In the genomic region with DNA sequence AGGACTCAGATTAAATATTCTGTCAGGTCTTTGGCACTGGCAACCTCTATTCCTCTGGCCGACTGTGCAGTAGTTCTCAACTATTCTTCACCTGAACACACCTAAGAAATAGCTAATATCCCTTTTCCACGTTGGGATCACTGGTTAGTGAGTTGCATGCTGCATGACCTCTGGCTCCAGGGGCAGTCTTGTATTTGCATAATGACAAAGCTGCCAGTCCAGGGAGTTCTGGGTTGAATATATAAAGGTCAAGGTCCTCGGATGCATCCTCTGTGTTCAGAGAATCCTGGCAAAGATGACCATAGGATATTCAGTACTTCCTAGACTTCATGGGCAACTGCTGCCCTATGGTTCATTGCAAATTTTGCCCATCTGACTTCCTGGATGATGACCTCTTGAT, we compare ENCODE assay signal across 23 cellular contexts.
A peak's percentile ranks its signal among the peaks of the same experiment; 100 is the strongest.
DNase-seq lines count a peak whose midpoint lies in the region; ATAC-seq and TF ChIP-seq lines count a peak whose summit lies in the region.
"Had no signal": no experiment of that assay in that cellular context is flagged by ENCODE, and none has a peak within 500 bp of the region (broad histone marks: within the 10 kb centered on the region; RNA-seq: fewer than 3 reads in every experiment).

No MANE protein-coding gene starts in this region.

- H3K79me2 ChIP-seq in PC-3 (ENCODE audit: low read length) (no peaks in the 10 kb centered on the region), neural progenitor cell (ENCODE audit: low read depth) (no peaks in the 10 kb centered on the region)

- H3F3A ChIP-seq in PC-3 (ENCODE audit: low read length, unreplicated experiment) (no peaks in the 10 kb centered on the region), neural progenitor cell (ENCODE audit: low read depth) (no peaks in the 10 kb centered on the region)

- no peak overlapping the region for H3K4me3 ChIP-seq in PC-3 (ENCODE audit: low read length)
- H3K4me3 ChIP-seq in liver (ENCODE audit: low read depth in 1 of 3, low read length in 3 of 3): no peak overlapping the region
- H3K4me3 ChIP-seq in neural progenitor cell: no peak overlapping the region
- H3K4me3 ChIP-seq: BLaER1 had no signal

- H3K27me3 Mint-ChIP-seq in neural progenitor cell (ENCODE audit: insufficient read depth, low read depth): peaks cover 32% of the 10 kb centered on the region

- H2AFZ ChIP-seq in PC-3 (ENCODE audit: low read length): no peak overlapping the region
- H2AFZ ChIP-seq in neural progenitor cell (replicated peaks): no peak overlapping the region

- no peak for DNase-seq in PC-3
- peak; percentile 70 for DNase-seq in left lobe of liver (ENCODE audit: low spot score)
- DNase-seq in neural progenitor cell (ENCODE audit: low spot score): no peak
- no peak for DNase-seq in activated naive CD4-positive, alpha-beta T cell (lab: John Stamatoyannopoulos, UW)
- DNase-seq in kidney tubule cell (ENCODE audit: low spot score): no peak
- DNase-seq: 8988T; ACHN; BE2C; C1 segment of cervical spinal cord; CD4-positive, alpha-beta memory T cell; CD4-positive, CD25-positive, alpha-beta regulatory T cell; CD8-positive, alpha-beta memory T cell; COR-L47; DMS 273 treated with DMSO at 0.1 percent for 48 hours; DMS153; DMS79; DND-41; GDM1 had no signal

- WGBS in liver: 31% methylated on average over 3 of the region's 3 CpGs

- H3K4me1 Mint-ChIP-seq in neural progenitor cell: peaks cover 20% of the 10 kb centered on the region
- H3K4me1 Mint-ChIP-seq: CD14-positive monocyte; CD4-positive, alpha-beta memory T cell; CD4-positive, CD25-positive, alpha-beta regulatory T cell; CD8-positive, alpha-beta memory T cell had no signal

- no peaks in the 10 kb centered on the region for H3K9me2 ChIP-seq in PC-3 (replicated peaks; ENCODE audit: low read length)

- H3K4me3 Mint-ChIP-seq in neural progenitor cell: no peak overlapping the region
- H3K4me3 Mint-ChIP-seq: CD14-positive monocyte; CD4-positive, alpha-beta memory T cell; CD4-positive, CD25-positive, alpha-beta regulatory T cell; CD8-positive, alpha-beta memory T cell had no signal

- no peak overlapping the region for H3K27ac Mint-ChIP-seq in neural progenitor cell
- H3K27ac Mint-ChIP-seq: CD14-positive monocyte; CD4-positive, alpha-beta memory T cell; CD4-positive, CD25-positive, alpha-beta regulatory T cell; CD8-positive, alpha-beta memory T cell had no signal

- no peaks in the 10 kb centered on the region for H3K9me3 ChIP-seq in PC-3 (ENCODE audit: low read length)
- no peaks in the 10 kb centered on the region for H3K9me3 ChIP-seq in liver (ENCODE audit: control insufficient read depth in 4 of 4, low read length in 3 of 4)
- no peaks in the 10 kb centered on the region for H3K9me3 ChIP-seq in neural progenitor cell (ENCODE audit: low read depth)
- H3K9me3 ChIP-seq: BE2C, BLaER1 had no signal

- 0 out of 2 replicates have a peak, but pooled peaks cover 4% of the 10 kb centered on the region for H3K27me3 ChIP-seq in PC-3 (ENCODE audit: low read length)
- H3K27me3 ChIP-seq in liver (ENCODE audit: control insufficient read depth in 4 of 4, insufficient read depth in 4 of 4, low read length in 3 of 4): no peaks in the 10 kb centered on the region
- H3K27me3 ChIP-seq in neural progenitor cell: no peaks in the 10 kb centered on the region
- H3K27me3 ChIP-seq: BE2C, BLaER1 had no signal

- POLR2A ChIA-PET in PC-3 (lab: Charles Lee; ENCODE audit: unreplicated experiment): no interaction called here

- H3K9ac ChIP-seq in PC-3 (ENCODE audit: low read length) (no peak overlapping the region), liver (ENCODE audit: low read depth in 1 of 2, low read length in 2 of 2) (no peak overlapping the region), neural progenitor cell (no peak overlapping the region)
- H3K9ac ChIP-seq: BLaER1 had no signal

- BruUV-seq in PC-3 (replicated peaks; lab: Mats Ljungman, UMichigan): no TSS peak

- H3K36me3 ChIP-seq in PC-3 (ENCODE audit: low read depth, low read length) (no peaks in the 10 kb centered on the region), liver (ENCODE audit: control insufficient read depth in 4 of 4, insufficient read depth in 3 of 4, low read depth in 1 of 4, low read length in 3 of 4) (no peaks in the 10 kb centered on the region), neural progenitor cell (no peaks in the 10 kb centered on the region)
- H3K36me3 ChIP-seq: BE2C, BLaER1 had no signal

- H3K9me3 Mint-ChIP-seq in neural progenitor cell: peaks cover 6% of the 10 kb centered on the region
- H3K9me3 Mint-ChIP-seq: CD4-positive, alpha-beta memory T cell; CD8-positive, alpha-beta memory T cell had no signal

- H3K4me1 ChIP-seq in PC-3 (ENCODE audit: insufficient read depth, low read length) (peaks cover 16% of the 10 kb centered on the region), liver (ENCODE audit: control insufficient read depth in 4 of 4, insufficient read depth in 4 of 4, low read length in 3 of 4) (peaks cover 5 to 15% (median 11%) of the 10 kb centered on the region in 4 donors), neural progenitor cell (peaks cover 13% of the 10 kb centered on the region)
- H3K4me1 ChIP-seq: BE2C, BLaER1 had no signal

- TF ChIP-seq RAD21 in liver (IDR thresholded peaks at IDR 0.05): peak; percentile 7 to 9

- TF ChIP-seq CTCF in PC-3 (conservative IDR thresholded peaks at IDR 0.05; ENCODE audit: low read depth, low read length): no peak
- TF ChIP-seq CTCF in liver (IDR thresholded peaks at IDR 0.05; ENCODE audit: low read depth, low read length, missing input control): no peak
- TF ChIP-seq CTCF in neural progenitor cell (IDR thresholded peaks at IDR 0.05): no peak

- H4K20me1 ChIP-seq in PC-3 (ENCODE audit: low read length) (no peaks in the 10 kb centered on the region), neural progenitor cell (ENCODE audit: low read depth) (peaks cover 5% of the 10 kb centered on the region)
- H4K20me1 ChIP-seq: BLaER1 had no signal

- peak overlapping the region; percentile 24 for H3K27ac ChIP-seq in PC-3 (ENCODE audit: low read length)
- no peak overlapping the region for H3K27ac ChIP-seq in liver (ENCODE audit: low read depth in 1 of 2, low read length in 2 of 2)
- H3K27ac ChIP-seq in neural progenitor cell: no peak overlapping the region
- H3K27ac ChIP-seq: BLaER1 had no signal

- H3K4me2 ChIP-seq in PC-3 (ENCODE audit: low read length): peak overlapping the region; percentile 18; the same call in 1 of the 2 replicates
- peak overlapping the region; percentile 46 for H3K4me2 ChIP-seq in neural progenitor cell
- H3K4me2 ChIP-seq: BLaER1 had no signal

- ATAC-seq in PC-3 (no peak), left lobe of liver (peak; percentile 96), HG03039 (IDR thresholded peaks at IDR 0.05; ENCODE audit: unreplicated experiment) (no peak), HG02970 (IDR thresholded peaks at IDR 0.05; ENCODE audit: low FRiP score, unreplicated experiment) (no peak)

- H3K36me3 Mint-ChIP-seq in neural progenitor cell: no peaks in the 10 kb centered on the region
- H3K36me3 Mint-ChIP-seq: CD14-positive monocyte; CD4-positive, alpha-beta memory T cell; CD4-positive, CD25-positive, alpha-beta regulatory T cell; CD8-positive, alpha-beta memory T cell had no signal

- intact Hi-C loops in PC-3 (cut with micrococcal nuclease): no loop called here

- CTCF ChIA-PET in PC-3 (lab: Charles Lee): no interaction called here

TF ChIP-seq in liver, 16 proteins besides CTCF, POLR2A, EP300 and RAD21 (continues in another document):
- TF ChIP-seq EGR1 (IDR thresholded peaks at IDR 0.05; ENCODE audit: low read depth in 2 of 2) (no peak), RXRA (IDR thresholded peaks at IDR 0.05) (peak; percentile 93 to 96), NR2F2 (IDR thresholded peaks at IDR 0.05) (peak; percentile 87), HNF4G (IDR thresholded peaks at IDR 0.05) (peak; percentile 68), SP1 (IDR thresholded peaks at IDR 0.05) (peak; percentile 96), GABPA (IDR thresholded peaks at IDR 0.05 in 1 of 2, conservative IDR thresholded peaks at IDR 0.05 in 1 of 2) (peak in 1 of 2 donors; percentile 44)
- TF ChIP-seq, protein P1, sequence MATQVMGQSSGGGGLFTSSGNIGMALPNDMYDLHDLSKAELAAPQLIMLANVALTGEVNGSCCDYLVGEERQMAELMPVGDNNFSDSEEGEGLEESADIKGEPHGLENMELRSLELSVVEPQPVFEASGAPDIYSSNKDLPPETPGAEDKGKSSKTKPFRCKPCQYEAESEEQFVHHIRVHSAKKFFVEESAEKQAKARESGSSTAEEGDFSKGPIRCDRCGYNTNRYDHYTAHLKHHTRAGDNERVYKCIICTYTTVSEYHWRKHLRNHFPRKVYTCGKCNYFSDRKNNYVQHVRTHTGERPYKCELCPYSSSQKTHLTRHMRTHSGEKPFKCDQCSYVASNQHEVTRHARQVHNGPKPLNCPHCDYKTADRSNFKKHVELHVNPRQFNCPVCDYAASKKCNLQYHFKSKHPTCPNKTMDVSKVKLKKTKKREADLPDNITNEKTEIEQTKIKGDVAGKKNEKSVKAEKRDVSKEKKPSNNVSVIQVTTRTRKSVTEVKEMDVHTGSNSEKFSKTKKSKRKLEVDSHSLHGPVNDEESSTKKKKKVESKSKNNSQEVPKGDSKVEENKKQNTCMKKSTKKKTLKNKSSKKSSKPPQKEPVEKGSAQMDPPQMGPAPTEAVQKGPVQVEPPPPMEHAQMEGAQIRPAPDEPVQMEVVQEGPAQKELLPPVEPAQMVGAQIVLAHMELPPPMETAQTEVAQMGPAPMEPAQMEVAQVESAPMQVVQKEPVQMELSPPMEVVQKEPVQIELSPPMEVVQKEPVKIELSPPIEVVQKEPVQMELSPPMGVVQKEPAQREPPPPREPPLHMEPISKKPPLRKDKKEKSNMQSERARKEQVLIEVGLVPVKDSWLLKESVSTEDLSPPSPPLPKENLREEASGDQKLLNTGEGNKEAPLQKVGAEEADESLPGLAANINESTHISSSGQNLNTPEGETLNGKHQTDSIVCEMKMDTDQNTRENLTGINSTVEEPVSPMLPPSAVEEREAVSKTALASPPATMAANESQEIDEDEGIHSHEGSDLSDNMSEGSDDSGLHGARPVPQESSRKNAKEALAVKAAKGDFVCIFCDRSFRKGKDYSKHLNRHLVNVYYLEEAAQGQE (IDR thresholded peaks at IDR 0.05): no peak
- TF ChIP-seq, protein P2, sequence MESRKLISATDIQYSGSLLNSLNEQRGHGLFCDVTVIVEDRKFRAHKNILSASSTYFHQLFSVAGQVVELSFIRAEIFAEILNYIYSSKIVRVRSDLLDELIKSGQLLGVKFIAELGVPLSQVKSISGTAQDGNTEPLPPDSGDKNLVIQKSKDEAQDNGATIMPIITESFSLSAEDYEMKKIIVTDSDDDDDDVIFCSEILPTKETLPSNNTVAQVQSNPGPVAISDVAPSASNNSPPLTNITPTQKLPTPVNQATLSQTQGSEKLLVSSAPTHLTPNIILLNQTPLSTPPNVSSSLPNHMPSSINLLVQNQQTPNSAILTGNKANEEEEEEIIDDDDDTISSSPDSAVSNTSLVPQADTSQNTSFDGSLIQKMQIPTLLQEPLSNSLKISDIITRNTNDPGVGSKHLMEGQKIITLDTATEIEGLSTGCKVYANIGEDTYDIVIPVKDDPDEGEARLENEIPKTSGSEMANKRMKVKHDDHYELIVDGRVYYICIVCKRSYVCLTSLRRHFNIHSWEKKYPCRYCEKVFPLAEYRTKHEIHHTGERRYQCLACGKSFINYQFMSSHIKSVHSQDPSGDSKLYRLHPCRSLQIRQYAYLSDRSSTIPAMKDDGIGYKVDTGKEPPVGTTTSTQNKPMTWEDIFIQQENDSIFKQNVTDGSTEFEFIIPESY (IDR thresholded peaks at IDR 0.05): peak; percentile 32
